9 cellular contexts compared by ENCODE assay signal in genomic region chr13:80337706-80338105, GRCh38. TPM values are rescaled to one million over a fixed set of nuclear protein-coding genes. Genes with fewer than 3 reads are reported as not detected.
DNase-seq lines count a peak whose midpoint lies in the region; FAIRE-seq and TF ChIP-seq lines count a peak whose summit lies in the region.
"Had no signal": no experiment of that assay in that cellular context is flagged by ENCODE, and none has a peak within 500 bp of the region (broad histone marks: within the 10 kb centered on the region; RNA-seq: fewer than 3 reads in every experiment).

No MANE protein-coding gene starts in this region.

- peaks cover 36% of the 10 kb centered on the region for H3F3A ChIP-seq in smooth muscle cell (ENCODE audit: low read depth)

- peak overlapping the region in 2 of 8 donors; percentile 19 to 79 for H3K27ac Mint-ChIP-seq in CD8-positive, alpha-beta memory T cell

- TF ChIP-seq CTCF in breast epithelium (IDR thresholded peaks at IDR 0.05) (no peak), keratinocyte (optimal IDR thresholded peaks at IDR 0.05 in 1 of 3, IDR thresholded peaks at IDR 0.05 in 1 of 3, conservative IDR thresholded peaks at IDR 0.05 in 1 of 3; ENCODE audit: extremely low read depth in 1 of 3, insufficient read depth in 2 of 3, low read length in 3 of 3) (no peak), smooth muscle cell (IDR thresholded peaks at IDR 0.05; ENCODE audit: borderline replicate concordance, insufficient read depth, poor library complexity, severe bottlenecking) (no peak)

- H3K4me1 ChIP-seq in HAP-1 (peaks cover 5% of the 10 kb centered on the region), breast epithelium (no peaks in the 10 kb centered on the region), keratinocyte (ENCODE audit: control insufficient read depth, extremely low read depth, insufficient read depth, low read length) (peaks cover 21% of the 10 kb centered on the region), smooth muscle cell (ENCODE audit: low read depth) (peaks cover 32% of the 10 kb centered on the region), Karpas-422 (ENCODE audit: low read length) (no peaks in the 10 kb centered on the region)
- H3K4me1 ChIP-seq in CD8-positive, alpha-beta memory T cell (ENCODE audit: insufficient read depth, low read length), result peaks cover 8% of the 10 kb centered on the region

- DNase-seq in HAP-1 (ENCODE audit: low spot score in 2 of 2) (no peak), breast epithelium (ENCODE audit: low spot score in 2 of 2) (no peak), keratinocyte (ENCODE audit: low read depth, low spot score) (no peak), smooth muscle cell (lab: John Stamatoyannopoulos, UW; ENCODE audit: unreplicated experiment) (no peak), SKM-1 (lab: John Stamatoyannopoulos, UW; ENCODE audit: unreplicated experiment) (no peak), GM19238 (ENCODE audit: insufficient read length, low spot score) (no peak), Karpas-422 (no peak)
- DNase-seq in CD8-positive, alpha-beta memory T cell, result no peak
- DNase-seq: GF-D8 had no signal

- H3K27me3 ChIP-seq in HAP-1 (ENCODE audit: low read depth) (no peaks in the 10 kb centered on the region), breast epithelium (no peaks in the 10 kb centered on the region), keratinocyte (ENCODE audit: control insufficient read depth, extremely low read depth, insufficient read depth, low read length) (no peaks in the 10 kb centered on the region), smooth muscle cell (ENCODE audit: low read depth) (no peaks in the 10 kb centered on the region), Karpas-422 (ENCODE audit: low read length) (no peaks in the 10 kb centered on the region)
- H3K27me3 ChIP-seq in CD8-positive, alpha-beta memory T cell (ENCODE audit: insufficient read depth, low read length, poor library complexity, severe bottlenecking), result peaks cover 12% of the 10 kb centered on the region

- no peak for TF ChIP-seq POLR2A in breast epithelium (IDR thresholded peaks at IDR 0.05)

- H3K27ac ChIP-seq in breast epithelium, result peak overlapping the region; percentile 96 to 98
- H3K27ac ChIP-seq in keratinocyte (ENCODE audit: control insufficient read depth, insufficient read depth, low read length), result peak overlapping the region; percentile 85
- peak overlapping the region; percentile 98 for H3K27ac ChIP-seq in smooth muscle cell (ENCODE audit: low read depth)
- H3K27ac ChIP-seq in CD8-positive, alpha-beta memory T cell (ENCODE audit: low read depth, low read length), result no peak overlapping the region
- H3K27ac ChIP-seq in Karpas-422 (ENCODE audit: low read length), result no peak overlapping the region

- H3K4me3 ChIP-seq in HAP-1 (peak overlapping the region; percentile 81), breast epithelium (peak overlapping the region; percentile 59 to 88 (median 78)), keratinocyte (ENCODE audit: control insufficient read depth in 2 of 3, extremely low read depth in 1 of 3, insufficient read depth in 2 of 3, low read depth in 1 of 3, low read length in 3 of 3) (peak overlapping the region; percentile 78 to 86 (median 80)), smooth muscle cell (peak overlapping the region; percentile 76), Karpas-422 (ENCODE audit: low read length) (no peak overlapping the region)
- no peak overlapping the region for H3K4me3 ChIP-seq in CD8-positive, alpha-beta memory T cell (ENCODE audit: low read length)

- intact Hi-C loops in breast epithelium (cut with DNase I; ENCODE audit: low total_unique reads), result no loop called here

- H3K79me2 ChIP-seq in keratinocyte (ENCODE audit: control insufficient read depth, insufficient read depth, low read length) (peaks cover 67% of the 10 kb centered on the region), smooth muscle cell (ENCODE audit: low read depth) (peaks cover 80% of the 10 kb centered on the region), Karpas-422 (ENCODE audit: low read length) (no peaks in the 10 kb centered on the region)

- dilution Hi-C loops in keratinocyte (cut with MboI; ENCODE audit: extremely low pct_ligation_motif_present, low sequenced_read_pairs), result no loop called here

- H3K9me3 Mint-ChIP-seq in CD8-positive, alpha-beta memory T cell, result no peaks in the 10 kb centered on the region

- H3K4me2 ChIP-seq in keratinocyte (ENCODE audit: control insufficient read depth, extremely low read depth, insufficient read depth, low read depth, low read length) (peak overlapping the region; percentile 73), smooth muscle cell (peak overlapping the region; percentile 88), Karpas-422 (ENCODE audit: low read depth, low read length, poor library complexity, severe bottlenecking) (no peak overlapping the region)

- no peaks in the 10 kb centered on the region for H3K9me2 ChIP-seq in Karpas-422 (replicated peaks; ENCODE audit: insufficient read depth, low read length)

- peaks cover 9 to 16% (median 13%) of the 10 kb centered on the region in 3 donors for H3K4me1 Mint-ChIP-seq in CD8-positive, alpha-beta memory T cell

- H3K9me3 ChIP-seq in HAP-1 (no peaks in the 10 kb centered on the region), breast epithelium (no peaks in the 10 kb centered on the region), keratinocyte (ENCODE audit: control insufficient read depth, low read depth, low read length) (no peaks in the 10 kb centered on the region), smooth muscle cell (replicated peaks; ENCODE audit: low read depth) (no peaks in the 10 kb centered on the region), Karpas-422 (ENCODE audit: low read length) (peaks cover 4% of the 10 kb centered on the region; the same call in 1 of the 2 replicates)
- no peaks in the 10 kb centered on the region for H3K9me3 ChIP-seq in CD8-positive, alpha-beta memory T cell (ENCODE audit: low read length)

- FAIRE-seq in keratinocyte (lab: Jason Lieb, UNC), result no peak

- peak overlapping the region in 1 of 7 donors; percentile 23 for H3K4me3 Mint-ChIP-seq in CD8-positive, alpha-beta memory T cell

- peaks cover 12% of the 10 kb centered on the region for H3K36me3 ChIP-seq in HAP-1 (replicated peaks)
- H3K36me3 ChIP-seq in breast epithelium, result no peaks in the 10 kb centered on the region
- peaks cover 7 to 11% of the 10 kb centered on the region in 2 experiments for H3K36me3 ChIP-seq in keratinocyte (ENCODE audit: control insufficient read depth in 2 of 2, extremely low read depth in 1 of 2, insufficient read depth in 2 of 2, low read length in 2 of 2)
- peaks cover 4% of the 10 kb centered on the region for H3K36me3 ChIP-seq in smooth muscle cell (ENCODE audit: low read depth)
- no peaks in the 10 kb centered on the region for H3K36me3 ChIP-seq in CD8-positive, alpha-beta memory T cell (ENCODE audit: insufficient read depth, low read length)
- H3K36me3 ChIP-seq in Karpas-422 (ENCODE audit: insufficient read depth, low read length), result no peaks in the 10 kb centered on the region

- CTCF ChIA-PET in CD8-positive, alpha-beta memory T cell (lab: Charles Lee), result no interaction called here

- H3K27me3 Mint-ChIP-seq in CD8-positive, alpha-beta memory T cell, result peaks cover 11 to 23% of the 10 kb centered on the region in 2 donors

- no peaks in the 10 kb centered on the region for H3K36me3 Mint-ChIP-seq in CD8-positive, alpha-beta memory T cell

- H2AFZ ChIP-seq in keratinocyte (ENCODE audit: control insufficient read depth, low read length), result no peak overlapping the region
- H2AFZ ChIP-seq in smooth muscle cell (ENCODE audit: low read depth), result no peak overlapping the region
- no peak overlapping the region for H2AFZ ChIP-seq in Karpas-422 (ENCODE audit: low read length)

- WGBS in smooth muscle cell (ENCODE audit: low lambda C conversion rate), result 30% methylated on average over 6 of the region's 6 CpGs

- peaks cover 5% of the 10 kb centered on the region for H4K20me1 ChIP-seq in keratinocyte (ENCODE audit: control insufficient read depth, extremely low read depth, insufficient read depth, low read length)
- peaks cover 78% of the 10 kb centered on the region for H4K20me1 ChIP-seq in smooth muscle cell (ENCODE audit: low read depth)
- H4K20me1 ChIP-seq in Karpas-422 (ENCODE audit: insufficient read depth, low read depth, low read length), result no peaks in the 10 kb centered on the region

- in situ Hi-C loops in HAP-1 (cut with MboI; ENCODE audit: low sequenced_read_pairs), result no loop called here

- H3K9me1 ChIP-seq in keratinocyte (ENCODE audit: control insufficient read depth, extremely low read depth, insufficient read depth, low read length), result no peaks in the 10 kb centered on the region

- H3K9ac ChIP-seq in keratinocyte (ENCODE audit: control insufficient read depth, extremely low read depth, insufficient read depth, low read length), result peak overlapping the region; percentile 93
- H3K9ac ChIP-seq in smooth muscle cell (ENCODE audit: low read depth), result peak overlapping the region; percentile 99
- no peak overlapping the region for H3K9ac ChIP-seq in Karpas-422 (ENCODE audit: low read length)

- POLR2A ChIA-PET in CD8-positive, alpha-beta memory T cell (lab: Charles Lee), result no interaction called here

RNA-seq across cellular contexts. Expression of gene SPRY2, which starts 3.2 kb away (rescaled TPM):
- total RNA-seq in breast epithelium (10 to 100 TPM; 52.1 to 76.0 (median 71.0) TPM), smooth muscle cell (92.6 and 103 TPM in 2 replicates)
- polyA plus RNA-seq in keratinocyte (15.3 to 40.6 TPM (median 28.4 TPM) in 3 replicates), smooth muscle cell (114 and 154 TPM in 2 replicates)
- 5.3 TPM for polyA plus RNA-seq in keratinocyte (2011; ENCODE audit: low read depth)
- polyA plus RNA-seq in keratinocyte (2011; cell fraction: cytosol; rRNA removed), result 22.0 and 26.3 TPM in 2 replicates
- polyA plus RNA-seq in keratinocyte (2011; cell fraction: nucleus; rRNA removed), result 33.7 and 34.9 TPM in 2 replicates
- 11.2 and 21.1 TPM in 2 replicates for polyA plus RNA-seq in keratinocyte (2012; ENCODE audit: low replicate concordance)
- polyA minus RNA-seq in keratinocyte, result 23.6 to 29.2 TPM (median 27.0 TPM) in 3 replicates
- polyA minus RNA-seq in keratinocyte (2011; cell fraction: cytosol; rRNA and poly(A)+ RNA removed), result 14.8 TPM
- polyA minus RNA-seq in keratinocyte (2011; cell fraction: nucleus; rRNA and poly(A)+ RNA removed), result 14.0 and 22.3 TPM in 2 replicates
- 1 to 10 TPM in 1 of 2 experiments, under 1 TPM in 1; 0.91 to 1.1 TPM for total RNA-seq in CD8-positive, alpha-beta memory T cell
- 10.5 TPM for polyA plus RNA-seq in CD8-positive, alpha-beta memory T cell
- not detected in 2 replicates for total RNA-seq in Karpas-422 (2014; rRNA removed; shearing (Covaris generic); ENCODE audit: low replicate concordance)

Comparison
In these comparisons a context has a peak if more than half of its experiments do, and no peak if none do; other contexts are left out.
1. H3K4me3 ChIP-seq: peak in HAP-1 (single experiment), breast epithelium (3 of 3), keratinocyte (3 of 3) and smooth muscle cell (single experiment); none in CD8-positive, alpha-beta memory T cell (single experiment) and Karpas-422 (single experiment).
2. H3K27ac ChIP-seq: peak in breast epithelium (2 of 2), keratinocyte (single experiment) and smooth muscle cell (single experiment); none in CD8-positive, alpha-beta memory T cell (single experiment) and Karpas-422 (single experiment).
3. RNA of gene SPRY2, which starts 3.2 kb away (total RNA-seq): 92.6 to 103 TPM in smooth muscle cell and 52.1 to 76.0 TPM in breast epithelium; 0.91 to 1.1 TPM in CD8-positive, alpha-beta memory T cell and not detected in Karpas-422; every median in the first group is over 10 times any median in the second.